In genomic region chr1:3695326-3696217, GRCh38 we compare ENCODE assay signal across 9 cellular contexts. TPM values are rescaled to one million over a fixed set of nuclear protein-coding genes. Genes with fewer than 3 reads are reported as not detected.
DNase-seq lines count a peak whose midpoint lies in the region; ATAC-seq and TF ChIP-seq lines count a peak whose summit lies in the region.
"Had no signal": no experiment of that assay in that cellular context is flagged by ENCODE, and none has a peak within 500 bp of the region (broad histone marks: within the 10 kb centered on the region; RNA-seq: fewer than 3 reads in every experiment).

No MANE protein-coding gene starts in this region.

- H3K27me3 Mint-ChIP-seq in CD4-positive, alpha-beta T cell: peaks cover 9% of the 10 kb centered on the region
- H3K27me3 Mint-ChIP-seq in WTC11 (ENCODE audit: low read depth): peaks cover 5% of the 10 kb centered on the region
- H3K27me3 Mint-ChIP-seq in memory B cell: peaks cover 13% of the 10 kb centered on the region

- H3K27ac ChIP-seq in CD4-positive, alpha-beta T cell (ENCODE audit: low read depth, low read length): no peak overlapping the region
- no peak overlapping the region for H3K27ac ChIP-seq in suprapubic skin

- 41% methylated on average over 17 of the region's 33 CpGs for WGBS in suprapubic skin

- no peaks in the 10 kb centered on the region for H3K9me3 Mint-ChIP-seq in CD4-positive, alpha-beta T cell
- H3K9me3 Mint-ChIP-seq in WTC11 (no peaks in the 10 kb centered on the region), memory B cell (no peaks in the 10 kb centered on the region)

- TF ChIP-seq POLR2A in suprapubic skin (IDR thresholded peaks at IDR 0.05): no peak

- H3K36me3 Mint-ChIP-seq in CD4-positive, alpha-beta T cell (ENCODE audit: low read depth): no peaks in the 10 kb centered on the region
- no peaks in the 10 kb centered on the region for H3K36me3 Mint-ChIP-seq in WTC11
- no peaks in the 10 kb centered on the region for H3K36me3 Mint-ChIP-seq in memory B cell

- no peaks in the 10 kb centered on the region for H3K27me3 ChIP-seq in CD4-positive, alpha-beta T cell (ENCODE audit: control insufficient read depth, insufficient read depth, low read length)
- peaks cover 58% of the 10 kb centered on the region for H3K27me3 ChIP-seq in suprapubic skin

- no peaks in the 10 kb centered on the region for H3K9me3 ChIP-seq in CD4-positive, alpha-beta T cell (ENCODE audit: control insufficient read depth, low read length)
- H3K9me3 ChIP-seq in suprapubic skin: no peaks in the 10 kb centered on the region

- H3K4me3 ChIP-seq in suprapubic skin: no peak overlapping the region

- H3K4me1 Mint-ChIP-seq in CD4-positive, alpha-beta T cell (ENCODE audit: low read depth): peaks cover 4% of the 10 kb centered on the region
- H3K4me1 Mint-ChIP-seq in WTC11 (peaks cover 10% of the 10 kb centered on the region), memory B cell (peaks cover 6% of the 10 kb centered on the region)

- POLR2A ChIA-PET in CD4-positive, alpha-beta T cell (lab: Charles Lee): no interaction called here
- POLR2A ChIA-PET in HEK293T (lab: Yijun Ruan, JAX): no interaction called here
- POLR2A ChIA-PET in WTC11 (lab: Charles Lee): interaction anchor here (0.7 to 1.3 kb wide), 4 partner anchors 22 to 37 kb away, joined by 3 to 4 read pairs (median 3); no protein-coding TSS in a partner anchor

- H3K4me1 ChIP-seq in suprapubic skin: peaks cover 48% of the 10 kb centered on the region

- no peak for TF ChIP-seq EP300 in suprapubic skin (IDR thresholded peaks at IDR 0.05)

- TF ChIP-seq CTCF in CD4-positive, alpha-beta T cell (IDR thresholded peaks at IDR 0.05): peak; percentile 60
- TF ChIP-seq CTCF in WTC11 (IDR thresholded peaks at IDR 0.05) (peak; percentile 53; the same call in 1 of the 2 replicates), suprapubic skin (IDR thresholded peaks at IDR 0.05) (peak; percentile 20 to 83)

- ATAC-seq in CD4-positive, alpha-beta T cell (ENCODE audit: poor library complexity): peak; percentile 68
- ATAC-seq in WTC11 (peak; percentile 96), memory B cell (ENCODE audit: low read depth) (peak; percentile 91), GM18858 (IDR thresholded peaks at IDR 0.05; ENCODE audit: unreplicated experiment) (no peak)

- peak overlapping the region; percentile 48 for H3K4me3 Mint-ChIP-seq in CD4-positive, alpha-beta T cell
- no peak overlapping the region for H3K4me3 Mint-ChIP-seq in WTC11
- H3K4me3 Mint-ChIP-seq in memory B cell: peak overlapping the region; percentile 73

- intact Hi-C loops in CD4-positive, alpha-beta T cell (cut with DNase I, micrococcal nuclease): loop anchor here (1.0 kb wide), 1 partner anchor 29 kb away; no protein-coding TSS in a partner anchor

- DNase-seq in CD4-positive, alpha-beta T cell: peak in 8 of 10 experiments; percentile 11 to 43 (median 21)
- DNase-seq in HEK293T (ENCODE audit: extremely low spot score) (peak; percentile 86), WTC11 (ENCODE audit: low spot score) (peak; percentile 86), ecto neural progenitor cell (ENCODE audit: low spot score) (peak; percentile 80), memory B cell (ENCODE audit: low spot score in 2 of 2) (peak; percentile 45 to 61), suprapubic skin (ENCODE audit: low spot score in 2 of 2) (no peak), NCI-H524 treated with DMSO at 0.1 percent for 48 hours (lab: John Stamatoyannopoulos, UW) (no peak)

- H3K36me3 ChIP-seq in suprapubic skin: no peaks in the 10 kb centered on the region

- CTCF ChIA-PET in CD4-positive, alpha-beta T cell (lab: Charles Lee): no interaction called here
- CTCF ChIA-PET in HEK293T (lab: Yijun Ruan, JAX): interaction anchor here (2.5 kb wide), 1 partner anchor 29 kb away, joined by 11 read pairs; no protein-coding TSS in a partner anchor
- CTCF ChIA-PET in WTC11 (lab: Charles Lee): interaction anchor here (0.5 to 2.3 kb wide), 40 partner anchors 9 to 276 kb away, joined by 3 to 68 read pairs (median 4); partner anchors contain the start of genes C1orf174, LRRC47 and WRAP73

- H3K27ac Mint-ChIP-seq in CD4-positive, alpha-beta T cell: no peak overlapping the region
- H3K27ac Mint-ChIP-seq in WTC11 (no peak overlapping the region), memory B cell (peak overlapping the region; percentile 38)

TF ChIP-seq in HEK293T, 16 proteins besides CTCF, POLR2A, EP300 and RAD21:
- TF ChIP-seq BHLHE40 (IDR thresholded peaks at IDR 0.05; ENCODE audit: borderline replicate concordance): no peak
- TF ChIP-seq ZNF384 (IDR thresholded peaks at IDR 0.05): no peak
- TF ChIP-seq NFRKB (IDR thresholded peaks at IDR 0.05): no peak
- no peak for TF ChIP-seq FOXK2 (IDR thresholded peaks at IDR 0.05)
- TF ChIP-seq LEF1 (IDR thresholded peaks at IDR 0.05; ENCODE audit: borderline replicate concordance): no peak
- TF ChIP-seq SP1 (IDR thresholded peaks at IDR 0.05): no peak
- TF ChIP-seq FOXA1 (IDR thresholded peaks at IDR 0.05): no peak
- no peak for TF ChIP-seq ARNT (IDR thresholded peaks at IDR 0.05)
- no peak for TF ChIP-seq TARDBP (IDR thresholded peaks at IDR 0.05)
- TF ChIP-seq ELF4 (IDR thresholded peaks at IDR 0.05): no peak
- TF ChIP-seq HDGF (IDR thresholded peaks at IDR 0.05; ENCODE audit: borderline replicate concordance): no peak
- no peak for TF ChIP-seq SUZ12 (IDR thresholded peaks at IDR 0.05)
- TF ChIP-seq FOXM1 (IDR thresholded peaks at IDR 0.05; ENCODE audit: borderline replicate concordance): no peak

TF ChIP-seq in WTC11, 78 proteins besides CTCF, POLR2A, EP300 and RAD21:
- TF ChIP-seq NFATC4 (CRISPR knock-in tag; IDR thresholded peaks at IDR 0.05) (no peak), EMX1 (CRISPR knock-in tag; IDR thresholded peaks at IDR 0.05) (no peak)

RNA-seq across cellular contexts. Expression of gene TP73, which starts 43.3 kb away (rescaled TPM):
- total RNA-seq in CD4-positive, alpha-beta T cell: not detected
- 5.7 to 6.4 TPM (median 5.8 TPM) in 3 replicates for total RNA-seq in WTC11 (2021)
- total RNA-seq in suprapubic skin: 10 to 100 TPM in 3 of 4 donors, 1 to 10 TPM in 1; 8.8 to 24.7 (median 16.9) TPM
- total RNA-seq: mononuclear cell had no signal

RNA-seq across cellular contexts. Expression of gene WRAP73, which starts 45.7 kb away (rescaled TPM):
- 10 to 100 TPM; 22.3 to 22.7 TPM for total RNA-seq in CD4-positive, alpha-beta T cell
- total RNA-seq in WTC11 (2021) (33.8 to 39.2 TPM (median 34.7 TPM) in 3 replicates), suprapubic skin (10 to 100 TPM; 16.4 to 33.7 (median 19.6) TPM)

RNA-seq across cellular contexts. Expression of gene CCDC27, which starts 56.7 kb away (rescaled TPM):
- total RNA-seq in CD4-positive, alpha-beta T cell: not detected
- total RNA-seq in WTC11 (2021) (0.13 to 0.25 TPM (median 0.23 TPM) in 3 replicates), suprapubic skin (not detected)
- total RNA-seq: mononuclear cell had no signal

Comparison
In these comparisons a context has a peak if more than half of its experiments do, and no peak if none do; other contexts are left out.
1. DNase-seq: peak in CD4-positive, alpha-beta T cell (8 of 10), HEK293T (single experiment), WTC11 (single experiment), ecto neural progenitor cell (single experiment) and memory B cell (2 of 2); none in suprapubic skin (0 of 2) and NCI-H524 treated with DMSO at 0.1 percent for 48 hours (single experiment).
2. Peak in every context shown above with its lines, with median percentiles within 50 percentile points of each other: CTCF ChIP-seq.